Comparison of ENCODE assay signal across 23 cellular contexts in genomic region chr3:142642956-142643355, GRCh38. TPM values are rescaled to one million over a fixed set of nuclear protein-coding genes. Genes with fewer than 3 reads are reported as not detected.
DNase-seq lines count a peak whose midpoint lies in the region; FAIRE-seq and TF ChIP-seq lines count a peak whose summit lies in the region.
"Had no signal": no experiment of that assay in that cellular context is flagged by ENCODE, and none has a peak within 500 bp of the region (broad histone marks: within the 10 kb centered on the region; RNA-seq: fewer than 3 reads in every experiment).

No MANE protein-coding gene starts in this region.

- H3K4me3 ChIP-seq in HUES6 (ENCODE audit: low read depth, low read length), result no peak overlapping the region
- H3K4me3 ChIP-seq in H1 (ENCODE audit: extremely low read depth in 1 of 4, insufficient read depth in 2 of 4, low read depth in 3 of 4, low read length in 4 of 4), result no peak overlapping the region
- H3K4me3 ChIP-seq in dorsolateral prefrontal cortex, result no peak overlapping the region
- H3K4me3 ChIP-seq: BLaER1 had no signal

- no peaks in the 10 kb centered on the region for H3K27me3 ChIP-seq in HUES6 (ENCODE audit: control insufficient read depth, insufficient read depth, low read length)
- H3K27me3 ChIP-seq in H1 (replicated peaks in 1 of 4; ENCODE audit: control insufficient read depth in 3 of 4, extremely low read depth in 1 of 4, insufficient read depth in 3 of 4, low read length in 3 of 4), result no peaks in the 10 kb centered on the region
- H3K27me3 ChIP-seq in dorsolateral prefrontal cortex, result no peaks in the 10 kb centered on the region
- H3K27me3 ChIP-seq: BLaER1 had no signal

- H3K27ac ChIP-seq in HUES6 (ENCODE audit: low read depth, low read length) (0 out of 2 replicates have a peak overlapping the region, but pooled peaks have one; percentile 15), H1 (ENCODE audit: low read depth, low read length) (no peak overlapping the region), dorsolateral prefrontal cortex (no peak overlapping the region)
- H3K27ac ChIP-seq: 22Rv1, BLaER1, C4-2B had no signal

- H4K20me1 ChIP-seq in H1 (replicated peaks in 1 of 2; ENCODE audit: control insufficient read depth in 1 of 2, insufficient read depth in 2 of 2, low read length in 2 of 2), result no peaks in the 10 kb centered on the region
- H4K20me1 ChIP-seq: BLaER1 had no signal

- no peak overlapping the region for H2BK15ac ChIP-seq in H1 (ENCODE audit: low read length)

- H2BK12ac ChIP-seq in H1 (ENCODE audit: low read depth, low read length), result no peak overlapping the region

- H3K4me1 Mint-ChIP-seq in Calu3 (ENCODE audit: low read depth, unreplicated experiment), result peaks cover 46% of the 10 kb centered on the region
- H3K4me1 Mint-ChIP-seq: B cell had no signal

- no peak overlapping the region for H2BK5ac ChIP-seq in H1 (ENCODE audit: low read depth, low read length)

- POLR2A ChIA-PET in H1 (lab: Charles Lee; ENCODE audit: partially characterized antibody), result interaction anchor here (1.3 to 1.8 kb wide), 2 partner anchors 18 to 24 kb away, joined by 4 read pairs; no protein-coding TSS in a partner anchor

- H3K36me3 ChIP-seq in HUES6 (ENCODE audit: control insufficient read depth, insufficient read depth, low read length) (no peaks in the 10 kb centered on the region), H1 (ENCODE audit: control insufficient read depth in 2 of 4, insufficient read depth in 4 of 4, low read length in 3 of 4) (no peaks in the 10 kb centered on the region)
- H3K36me3 ChIP-seq: BLaER1 had no signal

- H3K36me3 Mint-ChIP-seq in Calu3 (ENCODE audit: insufficient read depth, unreplicated experiment), result peaks cover 12% of the 10 kb centered on the region
- H3K36me3 Mint-ChIP-seq: CD4-positive, CD25-positive, alpha-beta regulatory T cell; CD8-positive, alpha-beta T cell had no signal

- H3K4me2 ChIP-seq in H1 (ENCODE audit: insufficient read depth in 1 of 2, low read depth in 2 of 2, low read length in 2 of 2), result peak overlapping the region in 1 of 2 experiments; percentile 7; a peak in 1 of 4 replicates
- H3K4me2 ChIP-seq: BLaER1 had no signal

- CTCF ChIA-PET in Calu3 (lab: Charles Lee) (interaction anchor here (0.7 to 1.1 kb wide), 2 partner anchors 45 to 186 kb away, joined by 3 read pairs; no protein-coding TSS in a partner anchor), H1 (lab: Charles Lee; ENCODE audit: partially characterized antibody) (no interaction called here)

- no peak overlapping the region for H2AK5ac ChIP-seq in H1 (ENCODE audit: low read depth, low read length)

- H3K9me3 ChIP-seq in HUES6 (ENCODE audit: control insufficient read depth, insufficient read depth, low read depth, low read length), result no peaks in the 10 kb centered on the region
- H3K9me3 ChIP-seq in H1 (ENCODE audit: insufficient read depth in 2 of 2, low read depth in 1 of 2, low read length in 1 of 2), result no peaks in the 10 kb centered on the region
- H3K9me3 ChIP-seq: BLaER1, Caco-2 had no signal

- no TSS peak for BruUV-seq in Calu3 (replicated peaks; lab: Mats Ljungman, UMichigan)

- no peak overlapping the region for H2BK20ac ChIP-seq in H1 (ENCODE audit: low read length)

- no peak for TF ChIP-seq POLR2A in H1 (IDR thresholded peaks at IDR 0.05; ENCODE audit: control extremely low read depth in 1 of 2, low read depth in 2 of 2, low read length in 2 of 2)

- H4K8ac ChIP-seq in H1 (ENCODE audit: extremely low read depth, insufficient read depth, low read length), result no peak overlapping the region

- intact Hi-C loops in Calu3 (cut with micrococcal nuclease; ENCODE audit: unreplicated experiment), result no loop called here
- intact Hi-C loops in dorsolateral prefrontal cortex (cut with DNase I), result no loop called here

- no peaks in the 10 kb centered on the region for H3K23me2 ChIP-seq in H1 (ENCODE audit: low read depth, low read length)

- H3K9me3 Mint-ChIP-seq in Calu3 (ENCODE audit: low read depth, unreplicated experiment), result no peaks in the 10 kb centered on the region
- H3K9me3 Mint-ChIP-seq: CD8-positive, alpha-beta T cell had no signal

- DNase-seq in Calu3 (no peak), H1 (ENCODE audit: low read depth in 1 of 2, low spot score in 2 of 2) (no peak), dorsolateral prefrontal cortex (no peak), mesenteric fat pad (ENCODE audit: low spot score) (no peak), retina (no peak)
- DNase-seq: Caco-2; CD4-positive, CD25-positive, alpha-beta regulatory T cell; CD8-positive, alpha-beta T cell; DMS 273 treated with DMSO at 0.1 percent for 48 hours; DMS53; DMS79 treated with DMSO at 0.1 percent for 48 hours; GF-D8; GOT3; H7 had no signal

- no peak overlapping the region for H3K18ac ChIP-seq in H1 (ENCODE audit: extremely low read depth, low read length)

- peak; percentile 45 for FAIRE-seq in H1 (lab: Jason Lieb, UNC)
- FAIRE-seq: A204.1, D721Med, GM12891, GM18507 had no signal

- H2BK120ac ChIP-seq in H1 (replicated peaks; ENCODE audit: low read depth, low read length), result no peak overlapping the region

- TF ChIP-seq RAD21 in H1 (IDR thresholded peaks at IDR 0.05 in 1 of 2, conservative IDR thresholded peaks at IDR 0.05 in 1 of 2; ENCODE audit: low read depth in 2 of 2, low read length in 2 of 2), result no peak

- no peaks in the 10 kb centered on the region for H3K27me3 Mint-ChIP-seq in Calu3 (ENCODE audit: unreplicated experiment)

- H3K27ac Mint-ChIP-seq in Calu3 (ENCODE audit: unreplicated experiment), result peak overlapping the region; percentile 1
- H3K27ac Mint-ChIP-seq: B cell; CD4-positive, CD25-positive, alpha-beta regulatory T cell; CD8-positive, alpha-beta T cell had no signal

- no peak overlapping the region for H3K4ac ChIP-seq in H1 (replicated peaks; ENCODE audit: insufficient read length, low read depth, low read length)

- no peak overlapping the region for H4K91ac ChIP-seq in H1 (replicated peaks; ENCODE audit: insufficient read length, low read length)

- H3K79me1 ChIP-seq in H1 (ENCODE audit: low read depth, low read length), result 0 out of 2 replicates have a peak, but pooled peaks cover 2% of the 10 kb centered on the region

- no peak for TF ChIP-seq EP300 in H1 (IDR thresholded peaks at IDR 0.05; ENCODE audit: borderline replicate concordance in 1 of 2, low read depth in 2 of 2, low read length in 2 of 2)

- H3K23ac ChIP-seq in H1 (ENCODE audit: insufficient read length), result no peak overlapping the region

- H3K4me3 Mint-ChIP-seq in Calu3 (ENCODE audit: low read depth, unreplicated experiment), result no peak overlapping the region
- H3K4me3 Mint-ChIP-seq: B cell; CD4-positive, CD25-positive, alpha-beta regulatory T cell; CD8-positive, alpha-beta T cell had no signal

- H3K14ac ChIP-seq in H1 (ENCODE audit: insufficient read length), result no peak overlapping the region

- H4K5ac ChIP-seq in H1 (ENCODE audit: insufficient read length, low read depth, low read length), result no peak overlapping the region

- H3K4me1 ChIP-seq in HUES6 (ENCODE audit: control insufficient read depth, insufficient read depth, low read length), result peaks cover 16% of the 10 kb centered on the region
- H3K4me1 ChIP-seq in H1 (replicated peaks in 1 of 4; ENCODE audit: control insufficient read depth in 3 of 4, insufficient read depth in 4 of 4, low read length in 3 of 4), result peaks cover 0 to 5% (median 1%) of the 10 kb centered on the region in 4 experiments; a peak in 2 of 7 replicates
- H3K4me1 ChIP-seq: BLaER1 had no signal

- no peak overlapping the region for H3K9ac ChIP-seq in HUES6 (ENCODE audit: low read length)
- H3K9ac ChIP-seq in H1 (replicated peaks in 1 of 4; ENCODE audit: extremely low read depth in 1 of 4, low read depth in 3 of 4, low read length in 3 of 4), result no peak overlapping the region
- H3K9ac ChIP-seq: BLaER1 had no signal

- TF ChIP-seq CTCF in Calu3 (IDR thresholded peaks at IDR 0.05; ENCODE audit: unreplicated experiment), result no peak
- no peak for TF ChIP-seq CTCF in H1 (IDR thresholded peaks at IDR 0.05; ENCODE audit: control extremely low read depth in 1 of 3, insufficient read depth in 1 of 3, low read depth in 1 of 3, low read length in 3 of 3)
- no peak for TF ChIP-seq CTCF in dorsolateral prefrontal cortex (IDR thresholded peaks at IDR 0.05 in 54 of 56, conservative IDR thresholded peaks at IDR 0.05 in 2 of 56; ENCODE audit: low read depth in 1 of 56, partially characterized antibody in 56 of 56)

- H3K79me2 ChIP-seq in H1 (ENCODE audit: control insufficient read depth in 1 of 2, insufficient read depth in 2 of 2, low read length in 2 of 2), result no peaks in the 10 kb centered on the region

- no peak overlapping the region for H3K56ac ChIP-seq in H1 (replicated peaks; ENCODE audit: insufficient read length, low read depth, low read length)

- H2AFZ ChIP-seq in H1 (ENCODE audit: low read length), result no peak overlapping the region

TF ChIP-seq in H1, 55 proteins besides CTCF, POLR2A, EP300 and RAD21 (continues in another document):
- no peak for TF ChIP-seq BACH1 (IDR thresholded peaks at IDR 0.05; ENCODE audit: low read length)
- TF ChIP-seq SP1 (IDR thresholded peaks at IDR 0.05; ENCODE audit: low read depth, low read length), result no peak
- no peak for TF ChIP-seq CTBP2 (IDR thresholded peaks at IDR 0.05; ENCODE audit: borderline replicate concordance, insufficient read depth, insufficient read length, low read length)
- no peak for TF ChIP-seq MAFK (IDR thresholded peaks at IDR 0.05; ENCODE audit: low read depth, low read length)
- TF ChIP-seq PHF8 (conservative IDR thresholded peaks at IDR 0.05; ENCODE audit: low read depth, low read length), result no peak
- TF ChIP-seq SAP30 (IDR thresholded peaks at IDR 0.05; ENCODE audit: insufficient read depth, insufficient replicate concordance, low read length), result no peak
- TF ChIP-seq, protein P1, sequence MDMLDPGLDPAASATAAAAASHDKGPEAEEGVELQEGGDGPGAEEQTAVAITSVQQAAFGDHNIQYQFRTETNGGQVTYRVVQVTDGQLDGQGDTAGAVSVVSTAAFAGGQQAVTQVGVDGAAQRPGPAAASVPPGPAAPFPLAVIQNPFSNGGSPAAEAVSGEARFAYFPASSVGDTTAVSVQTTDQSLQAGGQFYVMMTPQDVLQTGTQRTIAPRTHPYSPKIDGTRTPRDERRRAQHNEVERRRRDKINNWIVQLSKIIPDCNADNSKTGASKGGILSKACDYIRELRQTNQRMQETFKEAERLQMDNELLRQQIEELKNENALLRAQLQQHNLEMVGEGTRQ (IDR thresholded peaks at IDR 0.05; ENCODE audit: low read length), result no peak

RNA-seq across cellular contexts. Expression of gene PLS1, which starts 46.8 kb away (rescaled TPM):
- 155 and 165 TPM in 2 replicates for total RNA-seq in Calu3 (2022)
- 32.7 and 44.7 TPM in 2 replicates for total RNA-seq in H1 (2021; fragmentation: NEBNext Ultra II Directional; extraction: Animal tissue kit (Norgen Biotek cat#: 25700))
- 10.6 and 18.7 TPM in 2 replicates for polyA plus RNA-seq in H1 (2011; rRNA removed)
- polyA plus RNA-seq in H1 (2011; cell fraction: cytosol; rRNA removed), result 19.0 TPM
- polyA plus RNA-seq in H1 (2011; cell fraction: nucleus; rRNA removed), result 5.2 TPM
- polyA plus RNA-seq in H1 (2012, experiment 1 of 2), result 16.9 to 33.5 TPM (median 23.2 TPM) in 4 replicates
- polyA plus RNA-seq in H1 (2012, experiment 2 of 2), result 2.0 TPM
- polyA plus RNA-seq in H1 (2013, experiment 1 of 2), result 20.8 TPM
- polyA plus RNA-seq in H1 (2013, experiment 2 of 2), result 21.3 TPM
- polyA minus RNA-seq in H1 (2011; rRNA and poly(A)+ RNA removed), result 21.8 and 32.1 TPM in 2 replicates
- 15.0 TPM for polyA minus RNA-seq in H1 (2011; cell fraction: cytosol; rRNA and poly(A)+ RNA removed)
- polyA minus RNA-seq in H1 (2011; cell fraction: nucleus; rRNA and poly(A)+ RNA removed), result 15.1 TPM
- 10 to 100 TPM in 3 of 120 experiments, 1 to 10 TPM in 117; 1.4 to 13.3 (median 4.8) TPM for total RNA-seq in dorsolateral prefrontal cortex
- total RNA-seq in mesenteric fat pad, result 1.2 TPM
